In genomic region chr12:1605129-1606020, GRCh38 we compare ENCODE assay signal across 8 cellular contexts. TPM values are rescaled to one million over a fixed set of nuclear protein-coding genes. Genes with fewer than 3 reads are reported as not detected.
DNase-seq lines count a peak whose midpoint lies in the region; ATAC-seq and TF ChIP-seq lines count a peak whose summit lies in the region.

No MANE protein-coding gene starts in this region.

- peak overlapping the region; percentile 1; the same call in 1 of the 2 replicates for H3K27ac ChIP-seq in BLaER1
- no peak overlapping the region; the same call in 1 of the 2 replicates for H3K27ac ChIP-seq in HUES6 (ENCODE audit: low read depth, low read length)
- H3K27ac ChIP-seq in OCI-LY7 (ENCODE audit: low read depth, low read length, poor library complexity, severe bottlenecking), result no peak overlapping the region
- peak overlapping the region; percentile 83 for H3K27ac ChIP-seq in fibroblast of lung (ENCODE audit: insufficient read depth, low read length)
- H3K27ac ChIP-seq in muscle layer of duodenum (ENCODE audit: low read length), result peak overlapping the region; percentile 96
- peak overlapping the region; percentile 79 to 93 (median 90) for H3K27ac ChIP-seq in tibial nerve

- WGBS in tibial nerve, 2 donors, result 0 to 1% methylated on average over 22 of the region's 22 CpGs

- H3K4me3 ChIP-seq in BLaER1 (peak overlapping the region; percentile 61), HUES6 (ENCODE audit: low read depth, low read length) (peak overlapping the region; percentile 59), OCI-LY7 (ENCODE audit: low read depth, low read length, poor library complexity, severe bottlenecking) (peak overlapping the region; percentile 52), fibroblast of lung (replicated peaks in 1 of 4; ENCODE audit: control extremely low read depth in 1 of 4, insufficient read depth in 1 of 4, low read depth in 3 of 4, low read length in 4 of 4) (peak overlapping the region; percentile 37 to 54 (median 45)), muscle layer of duodenum (ENCODE audit: low read depth in 1 of 2, low read length in 2 of 2) (peak overlapping the region; percentile 67 to 83), tibial nerve (peak overlapping the region; percentile 34 to 53 (median 43))

- H3K36me3 Mint-ChIP-seq in activated T-helper 1 cell treated with anti-CD3 and anti-CD28 coated beads, Interleukin-12 subunit alpha, Interleukin-12 subunit beta, Interleukin-2, Interleukin-4 antibody, amounts not matched to agents 30 ng/mL and 10 ng/mL and 1 ng/mL, durations not matched to agents 14 hours and 24 hours and 36 hours (ENCODE audit: low read depth), result no peaks in the 10 kb centered on the region

- H2AFZ ChIP-seq in OCI-LY7 (ENCODE audit: low read length), result peak overlapping the region; percentile 64
- peak overlapping the region; percentile 74 for H2AFZ ChIP-seq in fibroblast of lung (ENCODE audit: low read length)

- H3K4me2 ChIP-seq in BLaER1, result peak overlapping the region; percentile 92
- H3K4me2 ChIP-seq in OCI-LY7 (ENCODE audit: low read length), result peak overlapping the region; percentile 71
- peak overlapping the region; percentile 96 for H3K4me2 ChIP-seq in fibroblast of lung (ENCODE audit: extremely low read depth, insufficient read depth, low read length)

- peak overlapping the region; percentile 43; the same call in 1 of the 2 replicates for H3K9ac ChIP-seq in BLaER1
- H3K9ac ChIP-seq in HUES6 (ENCODE audit: low read length), result peak overlapping the region; percentile 70
- peak overlapping the region; percentile 32 for H3K9ac ChIP-seq in fibroblast of lung (ENCODE audit: insufficient read depth, low read length)

- H3K79me2 ChIP-seq in OCI-LY7 (ENCODE audit: insufficient read depth, low read depth, low read length) (no peaks in the 10 kb centered on the region), fibroblast of lung (ENCODE audit: control insufficient read depth, insufficient read depth, low read length) (peaks cover 67% of the 10 kb centered on the region)

- H3K4me1 Mint-ChIP-seq in activated T-helper 1 cell treated with anti-CD3 and anti-CD28 coated beads, Interleukin-12 subunit alpha, Interleukin-12 subunit beta, Interleukin-2, Interleukin-4 antibody, amounts not matched to agents 30 ng/mL and 10 ng/mL and 1 ng/mL, durations not matched to agents 14 hours and 24 hours and 36 hours (ENCODE audit: low read depth), result peaks cover 52% of the 10 kb centered on the region

- CTCF ChIA-PET in OCI-LY7 (lab: Charles Lee; ENCODE audit: unreplicated experiment), result interaction anchor here (1.1 kb wide), 1 partner anchor 488 kb away, joined by 3 read pairs; no protein-coding TSS in a partner anchor

- no TSS peak for BruUV-seq in OCI-LY7 (replicated peaks; lab: Mats Ljungman, UMichigan)

- H3K27me3 ChIP-seq in BLaER1 (no peaks in the 10 kb centered on the region), HUES6 (ENCODE audit: control insufficient read depth, insufficient read depth, low read length) (peaks cover 6% of the 10 kb centered on the region; the same call in 1 of the 2 replicates), fibroblast of lung (ENCODE audit: control insufficient read depth, insufficient read depth, low read length) (no peaks in the 10 kb centered on the region), muscle layer of duodenum (ENCODE audit: low read depth, low read length) (no peaks in the 10 kb centered on the region), tibial nerve (no peaks in the 10 kb centered on the region)

- no peaks in the 10 kb centered on the region for H3K9me2 ChIP-seq in OCI-LY7 (ENCODE audit: insufficient read depth, low read length)

- DNase-seq in OCI-LY7 (ENCODE audit: low spot score), result peak; percentile 85
- peak; percentile 48 for DNase-seq in activated T-helper 1 cell treated with anti-CD3 and anti-CD28 coated beads, Interleukin-12 subunit alpha, Interleukin-12 subunit beta, Interleukin-2, Interleukin-4 antibody, amounts not matched to agents 30 ng/mL and 10 ng/mL and 1 ng/mL, durations not matched to agents 14 hours and 24 hours and 36 hours (ENCODE audit: low spot score)
- DNase-seq in fibroblast of lung (ENCODE audit: low read depth in 2 of 2), result peak; percentile 79 to 83
- DNase-seq in tibial nerve (ENCODE audit: low spot score in 2 of 2), result peak; percentile 46 to 88

- peak; percentile 88 for TF ChIP-seq CTCF in OCI-LY7 (conservative IDR thresholded peaks at IDR 0.05; ENCODE audit: low read length)
- TF ChIP-seq CTCF in fibroblast of lung (conservative IDR thresholded peaks at IDR 0.05 in 1 of 2, IDR thresholded peaks at IDR 0.05 in 1 of 2; ENCODE audit: low read depth in 1 of 2, low read length in 2 of 2), result peak; percentile 75 to 79
- peak; percentile 75 to 92 (median 83) for TF ChIP-seq CTCF in tibial nerve (IDR thresholded peaks at IDR 0.05)

- ATAC-seq in GM19043 (IDR thresholded peaks at IDR 0.05; ENCODE audit: low read depth, unreplicated experiment), result peak; percentile 46

- POLR2A ChIA-PET in OCI-LY7 (lab: Charles Lee), result interaction anchor here (1.0 to 1.8 kb wide), 3 partner anchors 18 to 399 kb away, joined by 3 to 4 read pairs (median 3); no protein-coding TSS in a partner anchor

- H3K9me3 ChIP-seq in BLaER1 (no peaks in the 10 kb centered on the region), HUES6 (ENCODE audit: control insufficient read depth, insufficient read depth, low read depth, low read length) (no peaks in the 10 kb centered on the region), OCI-LY7 (ENCODE audit: low read length) (no peaks in the 10 kb centered on the region), fibroblast of lung (ENCODE audit: control insufficient read depth, insufficient read depth, low read depth, low read length) (no peaks in the 10 kb centered on the region), muscle layer of duodenum (ENCODE audit: control insufficient read depth in 1 of 2, low read length in 2 of 2) (no peaks in the 10 kb centered on the region), tibial nerve (no peaks in the 10 kb centered on the region)

- TF ChIP-seq EP300 in tibial nerve (IDR thresholded peaks at IDR 0.05), result peak in 1 of 2 donors; percentile 44

- H3K4me3 Mint-ChIP-seq in activated T-helper 1 cell treated with anti-CD3 and anti-CD28 coated beads, Interleukin-12 subunit alpha, Interleukin-12 subunit beta, Interleukin-2, Interleukin-4 antibody, amounts not matched to agents 30 ng/mL and 10 ng/mL and 1 ng/mL, durations not matched to agents 14 hours and 24 hours and 36 hours, result peak overlapping the region; percentile 71

- H3K4me1 ChIP-seq in BLaER1, result peaks cover 32% of the 10 kb centered on the region
- peaks cover 11% of the 10 kb centered on the region for H3K4me1 ChIP-seq in HUES6 (ENCODE audit: control insufficient read depth, insufficient read depth, low read length)
- peaks cover 60% of the 10 kb centered on the region for H3K4me1 ChIP-seq in OCI-LY7 (ENCODE audit: insufficient read depth, low read length, poor library complexity, severe bottlenecking)
- peaks cover 27% of the 10 kb centered on the region for H3K4me1 ChIP-seq in fibroblast of lung (ENCODE audit: control insufficient read depth, extremely low read depth, insufficient read depth, low read length)
- peaks cover 9 to 18% of the 10 kb centered on the region in 2 donors for H3K4me1 ChIP-seq in muscle layer of duodenum (ENCODE audit: control insufficient read depth in 1 of 2, insufficient read depth in 2 of 2, low read length in 2 of 2)
- peaks cover 0 to 57% (median 19%) of the 10 kb centered on the region in 4 donors for H3K4me1 ChIP-seq in tibial nerve

- H4K20me1 ChIP-seq in BLaER1, result no peaks in the 10 kb centered on the region
- H4K20me1 ChIP-seq in OCI-LY7 (ENCODE audit: insufficient read depth, low read length), result no peaks in the 10 kb centered on the region
- H4K20me1 ChIP-seq in fibroblast of lung (ENCODE audit: control insufficient read depth, extremely low read depth, insufficient read depth, low read length), result no peaks in the 10 kb centered on the region

- no peak for TF ChIP-seq POLR2A in tibial nerve (IDR thresholded peaks at IDR 0.05)

- intact Hi-C loops in OCI-LY7 (cut with micrococcal nuclease; ENCODE audit: unreplicated experiment), result loop anchor here (1.0 kb wide), 2 partner anchors 88 to 487 kb away; no protein-coding TSS in a partner anchor
- intact Hi-C loops in activated T-helper 1 cell treated with anti-CD3 and anti-CD28 coated beads, Interleukin-12 subunit alpha, Interleukin-12 subunit beta, Interleukin-2, Interleukin-4 antibody, amounts not matched to agents 30 ng/mL and 10 ng/mL and 1 ng/mL, durations not matched to agents 14 hours and 24 hours and 36 hours (cut with micrococcal nuclease), result loop anchor here (1.0 to 2.0 kb wide), 3 partner anchors 10 to 487 kb away; no protein-coding TSS in a partner anchor

- peak overlapping the region; percentile 2 for H3K27ac Mint-ChIP-seq in activated T-helper 1 cell treated with anti-CD3 and anti-CD28 coated beads, Interleukin-12 subunit alpha, Interleukin-12 subunit beta, Interleukin-2, Interleukin-4 antibody, amounts not matched to agents 30 ng/mL and 10 ng/mL and 1 ng/mL, durations not matched to agents 14 hours and 24 hours and 36 hours

- H3K9me3 Mint-ChIP-seq in activated T-helper 1 cell treated with anti-CD3 and anti-CD28 coated beads, Interleukin-12 subunit alpha, Interleukin-12 subunit beta, Interleukin-2, Interleukin-4 antibody, amounts not matched to agents 30 ng/mL and 10 ng/mL and 1 ng/mL, durations not matched to agents 14 hours and 24 hours and 36 hours, result no peaks in the 10 kb centered on the region

- H3K36me3 ChIP-seq in BLaER1 (no peaks in the 10 kb centered on the region), HUES6 (ENCODE audit: control insufficient read depth, insufficient read depth, low read length) (no peaks in the 10 kb centered on the region), OCI-LY7 (ENCODE audit: insufficient read depth, low read length) (no peaks in the 10 kb centered on the region), fibroblast of lung (ENCODE audit: control insufficient read depth, insufficient read depth, low read length) (no peaks in the 10 kb centered on the region), muscle layer of duodenum (ENCODE audit: control insufficient read depth in 1 of 2, insufficient read depth in 2 of 2, low read length in 2 of 2) (no peaks in the 10 kb centered on the region), tibial nerve (no peaks in the 10 kb centered on the region)

- no peaks in the 10 kb centered on the region for H3K27me3 Mint-ChIP-seq in activated T-helper 1 cell treated with anti-CD3 and anti-CD28 coated beads, Interleukin-12 subunit alpha, Interleukin-12 subunit beta, Interleukin-2, Interleukin-4 antibody, amounts not matched to agents 30 ng/mL and 10 ng/mL and 1 ng/mL, durations not matched to agents 14 hours and 24 hours and 36 hours (ENCODE audit: insufficient read depth)

RNA-seq across cellular contexts. Expression of gene FBXL14, which starts 11.0 kb away (rescaled TPM):
- total RNA-seq in OCI-LY7 (2014; rRNA removed; shearing (Covaris generic)), result 45.5 and 46.2 TPM in 2 replicates
- 33.4 and 37.4 TPM in 2 replicates for total RNA-seq in OCI-LY7 (2022)
- 19.4 and 20.4 TPM in 2 replicates for total RNA-seq in activated T-helper 1 cell treated with anti-CD3 and anti-CD28 coated beads, Interleukin-12 subunit alpha, Interleukin-12 subunit beta, Interleukin-2, Interleukin-4 antibody, amounts not matched to agents 30 ng/mL and 10 ng/mL and 1 ng/mL, durations not matched to agents 14 hours and 24 hours and 36 hours
- total RNA-seq in fibroblast of lung, result 6.4 TPM in 2 replicates
- polyA plus RNA-seq in fibroblast of lung, result 2.6 and 3.7 TPM in 2 replicates
- polyA plus RNA-seq in fibroblast of lung (2012), result 3.0 and 4.7 TPM in 2 replicates
- 5.9 and 6.7 TPM in 2 replicates for polyA minus RNA-seq in fibroblast of lung (ENCODE audit: low replicate concordance)
- total RNA-seq in tibial nerve, result 10 to 100 TPM; 11.7 to 21.4 (median 17.3) TPM

RNA-seq across cellular contexts. Expression of gene WNT5B, which starts 23.7 kb away (rescaled TPM):
- total RNA-seq in OCI-LY7 (2014; rRNA removed; shearing (Covaris generic)), result 11.3 and 14.7 TPM in 2 replicates
- total RNA-seq in OCI-LY7 (2022) (0.86 and 2.6 TPM in 2 replicates), fibroblast of lung (40.3 and 105 TPM in 2 replicates), tibial nerve (10 to 100 TPM; 11.7 to 34.1 (median 17.6) TPM)
- total RNA-seq in activated T-helper 1 cell treated with anti-CD3 and anti-CD28 coated beads, Interleukin-12 subunit alpha, Interleukin-12 subunit beta, Interleukin-2, Interleukin-4 antibody, amounts not matched to agents 30 ng/mL and 10 ng/mL and 1 ng/mL, durations not matched to agents 14 hours and 24 hours and 36 hours, result 1.1 and 2.0 TPM in 2 replicates
- 46.9 and 86.1 TPM in 2 replicates for polyA plus RNA-seq in fibroblast of lung
- 61.7 and 116 TPM in 2 replicates for polyA plus RNA-seq in fibroblast of lung (2012)
- polyA minus RNA-seq in fibroblast of lung (ENCODE audit: low replicate concordance), result 62.7 and 175 TPM in 2 replicates

Comparison
In these comparisons a context has a peak if more than half of its experiments do, and no peak if none do; other contexts are left out.
1. H3K27ac ChIP-seq: peak in BLaER1 (single experiment), fibroblast of lung (single experiment), muscle layer of duodenum (single experiment) and tibial nerve (4 of 4); none in HUES6 (single experiment) and OCI-LY7 (single experiment).
2. Peak in every context shown above with its lines, with median percentiles within 50 percentile points of each other: H3K4me2 ChIP-seq, H3K4me3 ChIP-seq, H3K9ac ChIP-seq, DNase-seq and CTCF ChIP-seq.